Comparison of ENCODE assay signal across 9 cellular contexts in genomic region chr2:206953404-206953803, GRCh38. TPM values are rescaled to one million over a fixed set of nuclear protein-coding genes. Genes with fewer than 3 reads are reported as not detected.
"Had no signal": no experiment of that assay in that cellular context is flagged by ENCODE, and none has a peak within 500 bp of the region (broad histone marks: within the 10 kb centered on the region; RNA-seq: fewer than 3 reads in every experiment).

No MANE protein-coding gene starts in this region.

RNA-seq across cellular contexts. Expression of gene CPO, which starts 14.1 kb away (rescaled TPM):
- total RNA-seq: kidney epithelial cell; left colon; lower lobe of right lung; lung microvascular endothelial cell; mammary epithelial cell; myocyte; naive thymus-derived CD8-positive, alpha-beta T cell had no signal
- polyA plus RNA-seq: immature natural killer cell; mammary epithelial cell; naive thymus-derived CD4-positive, alpha-beta T cell; naive thymus-derived CD8-positive, alpha-beta T cell had no signal
